Comparison of ENCODE assay signal across 17 cellular contexts in the genomic region with DNA sequence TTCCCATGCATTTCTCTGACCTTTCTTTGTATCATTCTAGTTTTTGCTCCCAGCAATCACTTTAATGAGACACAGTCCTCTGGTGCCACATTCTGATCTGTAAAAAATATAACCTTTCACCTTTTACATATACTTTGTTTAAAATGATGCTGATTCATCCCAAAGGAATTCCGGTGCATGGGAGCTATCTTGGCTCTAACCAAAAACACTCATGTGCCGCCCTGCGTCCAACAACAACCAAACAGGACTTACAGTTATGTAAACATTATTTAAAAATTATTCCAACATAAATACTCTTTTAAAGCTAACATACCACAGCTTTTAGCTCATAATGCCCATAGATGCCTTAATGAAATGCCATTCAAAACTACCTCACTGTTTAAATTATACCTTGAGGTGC. TPM values are rescaled to one million over a fixed set of nuclear protein-coding genes. Genes with fewer than 3 reads are reported as not detected.
DNase-seq lines count a peak whose midpoint lies in the region; ATAC-seq and TF ChIP-seq lines count a peak whose summit lies in the region.
"Had no signal": no experiment of that assay in that cellular context is flagged by ENCODE, and none has a peak within 500 bp of the region (broad histone marks: within the 10 kb centered on the region; RNA-seq: fewer than 3 reads in every experiment).

No MANE protein-coding gene starts in this region.

- H3K9me3 Mint-ChIP-seq in natural killer cell treated with Interleukin-12 subunit alpha and Interleukin-12 subunit beta and Interleukin-15 and Interleukin-18, amount 100 ng/mL, for 72 hours, result no peaks in the 10 kb centered on the region
- H3K9me3 Mint-ChIP-seq: IgD-negative memory B cell had no signal

- H3K27me3 ChIP-seq in RWPE2 (ENCODE audit: insufficient read depth, poor library complexity, severe bottlenecking) (no peaks in the 10 kb centered on the region), SJCRH30 (no peaks in the 10 kb centered on the region), brain microvascular endothelial cell (replicated peaks) (no peaks in the 10 kb centered on the region)
- H3K27me3 ChIP-seq: BLaER1 treated with 17β-estradiol and CSF1 and Interleukin-3, amounts not matched to agents 10 nM and 100 nM; Peyer's patch had no signal

- no peak overlapping the region for H3K4me3 Mint-ChIP-seq in natural killer cell treated with Interleukin-12 subunit alpha and Interleukin-12 subunit beta and Interleukin-15 and Interleukin-18, amount 100 ng/mL, for 72 hours
- H3K4me3 Mint-ChIP-seq: IgD-negative memory B cell had no signal

- in situ Hi-C loops in brain microvascular endothelial cell (cut with HindIII; ENCODE audit: low pct_ligation_motif_present, low sequenced_read_pairs), result no loop called here

- H3K36me3 ChIP-seq in RWPE2 (ENCODE audit: low read depth) (no peaks in the 10 kb centered on the region), SJCRH30 (no peaks in the 10 kb centered on the region), brain microvascular endothelial cell (replicated peaks) (no peaks in the 10 kb centered on the region)
- H3K36me3 ChIP-seq: Peyer's patch had no signal

- TF ChIP-seq CTCF in HFF-Myc (IDR thresholded peaks at IDR 0.05; ENCODE audit: low read depth, low read length, missing control alignments) (no peak), RWPE2 (IDR thresholded peaks at IDR 0.05; ENCODE audit: poor library complexity, severe bottlenecking) (no peak), epithelial cell of esophagus (IDR thresholded peaks at IDR 0.05; ENCODE audit: insufficient read depth, low read depth, low read length, missing control alignments) (no peak), brain microvascular endothelial cell (IDR thresholded peaks at IDR 0.05; ENCODE audit: low read depth, low read length, missing control alignments) (no peak)

- no peaks in the 10 kb centered on the region for H3K36me3 Mint-ChIP-seq in natural killer cell treated with Interleukin-12 subunit alpha and Interleukin-12 subunit beta and Interleukin-15 and Interleukin-18, amount 100 ng/mL, for 72 hours

- DNase-seq in HFF-Myc (ENCODE audit: extremely low read depth, low read depth), result peak; percentile 62
- DNase-seq in RWPE2 (ENCODE audit: low spot score), result no peak
- peak; percentile 47 for DNase-seq in epithelial cell of esophagus (ENCODE audit: low read depth)
- no peak for DNase-seq in SJCRH30
- no peak for DNase-seq in natural killer cell treated with Interleukin-12 subunit alpha and Interleukin-12 subunit beta and Interleukin-15 and Interleukin-18, amount 100 ng/mL, for 72 hours (ENCODE audit: low spot score)
- DNase-seq in brain microvascular endothelial cell, result no peak
- DNase-seq: NCI-H146, NCI-H2081 treated with DMSO at 0.1 percent for 48 hours, NCI-H345, Peyer's patch, SHP77 treated with DMSO at 0.1 percent for 48 hours had no signal

- H3K4me1 ChIP-seq in RWPE2 (ENCODE audit: insufficient read depth, poor library complexity, severe bottlenecking), result peaks cover 4% of the 10 kb centered on the region
- H3K4me1 ChIP-seq in SJCRH30, result no peaks in the 10 kb centered on the region

- H3K4me1 Mint-ChIP-seq in natural killer cell treated with Interleukin-12 subunit alpha and Interleukin-12 subunit beta and Interleukin-15 and Interleukin-18, amount 100 ng/mL, for 72 hours (ENCODE audit: low read depth in 2 of 2), result no peaks in the 10 kb centered on the region
- H3K4me1 Mint-ChIP-seq: IgD-negative memory B cell had no signal

- no peaks in the 10 kb centered on the region for H3K27me3 Mint-ChIP-seq in natural killer cell treated with Interleukin-12 subunit alpha and Interleukin-12 subunit beta and Interleukin-15 and Interleukin-18, amount 100 ng/mL, for 72 hours
- H3K27me3 Mint-ChIP-seq: IgD-negative memory B cell had no signal

- no peak overlapping the region for H3K27ac Mint-ChIP-seq in natural killer cell treated with Interleukin-12 subunit alpha and Interleukin-12 subunit beta and Interleukin-15 and Interleukin-18, amount 100 ng/mL, for 72 hours
- H3K27ac Mint-ChIP-seq: IgD-negative memory B cell had no signal

- H3K27ac ChIP-seq in RWPE2 (ENCODE audit: poor library complexity, severe bottlenecking) (no peak overlapping the region), SJCRH30 (no peak overlapping the region), brain microvascular endothelial cell (no peak overlapping the region)
- H3K27ac ChIP-seq: BLaER1 treated with 17β-estradiol and CSF1 and Interleukin-3, amounts not matched to agents 10 nM and 100 nM; Peyer's patch had no signal

- ATAC-seq in RWPE2 (ENCODE audit: low read depth), result peak; percentile 49
- ATAC-seq in natural killer cell treated with Interleukin-12 subunit alpha and Interleukin-12 subunit beta and Interleukin-15 and Interleukin-18, amount 100 ng/mL, for 72 hours, result no peak
- no peak for ATAC-seq in GM21447 (IDR thresholded peaks at IDR 0.05; ENCODE audit: unreplicated experiment)
- ATAC-seq: GM12878, HCT116 had no signal

- H3K4me3 ChIP-seq in HFF-Myc (replicated peaks; ENCODE audit: low read depth, low read length) (no peak overlapping the region), RWPE2 (ENCODE audit: severe bottlenecking) (no peak overlapping the region), epithelial cell of esophagus (ENCODE audit: low read length) (no peak overlapping the region), SJCRH30 (no peak overlapping the region), brain microvascular endothelial cell (ENCODE audit: low read depth, low read length) (no peak overlapping the region)
- H3K4me3 ChIP-seq: BLaER1 treated with 17β-estradiol and CSF1 and Interleukin-3, amounts not matched to agents 10 nM and 100 nM; GM12878; Peyer's patch had no signal

- H3K9me3 ChIP-seq in RWPE2 (ENCODE audit: severe bottlenecking) (no peaks in the 10 kb centered on the region), SJCRH30 (replicated peaks) (no peaks in the 10 kb centered on the region)
- H3K9me3 ChIP-seq: BLaER1 treated with 17β-estradiol and CSF1 and Interleukin-3, amounts not matched to agents 10 nM and 100 nM; Peyer's patch had no signal

RNA-seq across cellular contexts. Expression of a gene that starts 7.7 kb away (rescaled TPM):
- not detected in 2 replicates for total RNA-seq in SJCRH30 (2014; rRNA removed; shearing (Covaris generic))
- not detected for total RNA-seq in natural killer cell treated with Interleukin-12 subunit alpha and Interleukin-12 subunit beta and Interleukin-15 and Interleukin-18, amount 100 ng/mL, for 72 hours
- total RNA-seq: GM12878, LHCN-M2, Peyer's patch had no signal

Comparison
In these comparisons a context has a peak if more than half of its experiments do, and no peak if none do; other contexts are left out.
1. DNase-seq: peak in HFF-Myc (single experiment) and epithelial cell of esophagus (single experiment); none in RWPE2 (single experiment), SJCRH30 (0 of 2), natural killer cell treated with Interleukin-12 subunit alpha and Interleukin-12 subunit beta and Interleukin-15 and Interleukin-18, amount 100 ng/mL, for 72 hours (single experiment) and brain microvascular endothelial cell (single experiment).